1 cellular context compared by ENCODE assay signal in the genomic region with DNA sequence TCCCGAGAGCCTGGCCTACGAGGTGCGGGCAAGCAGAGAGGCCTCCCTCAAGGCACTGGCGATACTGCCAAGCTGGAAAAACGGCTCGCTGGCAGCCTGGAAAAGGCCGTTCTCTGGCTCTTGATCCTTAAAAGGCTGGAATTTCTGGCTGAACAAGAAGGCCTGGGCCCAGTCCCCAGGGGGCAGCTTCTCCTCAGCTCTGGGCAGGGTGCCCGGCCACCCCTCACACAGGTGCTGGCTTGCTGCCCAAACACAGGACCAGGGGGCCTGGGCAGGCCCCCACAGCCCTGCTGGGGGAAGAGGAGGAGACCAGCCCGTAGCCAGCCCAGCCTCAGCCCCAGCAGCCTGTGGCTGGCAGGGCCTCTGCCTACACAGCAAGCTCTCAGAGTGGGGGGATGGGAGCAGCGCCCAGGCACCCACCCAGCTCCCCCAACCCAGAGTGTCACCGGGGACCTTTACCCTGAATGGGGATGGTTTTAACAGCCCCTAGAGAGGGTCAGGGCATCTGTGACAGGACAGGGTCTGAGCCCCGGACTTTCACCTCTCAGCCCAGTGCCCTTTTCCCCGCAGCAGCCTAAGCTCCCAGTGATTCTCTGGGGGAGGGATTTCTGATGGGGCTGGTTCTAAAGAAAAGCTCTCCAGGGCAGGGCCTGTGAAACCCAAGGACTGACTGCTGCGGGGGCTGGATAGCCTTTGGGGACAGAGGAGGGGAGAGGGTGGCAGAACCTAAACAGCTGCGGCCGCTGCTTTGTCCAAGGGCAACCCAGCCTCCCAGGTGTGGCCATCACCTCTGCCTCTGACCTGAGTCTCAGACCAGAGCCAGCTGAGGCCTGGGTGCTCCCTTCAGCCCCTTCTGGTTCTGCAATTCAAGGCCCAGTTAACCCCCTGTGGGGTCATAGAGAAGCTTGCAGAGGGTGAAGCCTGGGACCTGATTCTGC.
TF ChIP-seq lines count a peak whose summit lies in the region.

No MANE protein-coding gene starts in this region.

TF ChIP-seq in HepG2, 621 proteins besides CTCF, POLR2A, EP300 and RAD21 (continued from another document and continues in another):
- TF ChIP-seq, protein P1, sequence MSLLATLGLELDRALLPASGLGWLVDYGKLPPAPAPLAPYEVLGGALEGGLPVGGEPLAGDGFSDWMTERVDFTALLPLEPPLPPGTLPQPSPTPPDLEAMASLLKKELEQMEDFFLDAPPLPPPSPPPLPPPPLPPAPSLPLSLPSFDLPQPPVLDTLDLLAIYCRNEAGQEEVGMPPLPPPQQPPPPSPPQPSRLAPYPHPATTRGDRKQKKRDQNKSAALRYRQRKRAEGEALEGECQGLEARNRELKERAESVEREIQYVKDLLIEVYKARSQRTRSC (CRISPR knock-in tag; IDR thresholded peaks at IDR 0.05; ENCODE audit: low read depth): no peak
- TF ChIP-seq ZNF773 (CRISPR knock-in tag; IDR thresholded peaks at IDR 0.05; ENCODE audit: borderline replicate concordance) (0 out of 2 replicates have a peak, but pooled peaks have one; percentile 44), HNRNPL (IDR thresholded peaks at IDR 0.05; ENCODE audit: low read depth, low read length) (peak; percentile 97), ASH2L (IDR thresholded peaks at IDR 0.05; ENCODE audit: insufficient read length, low read depth, low read length) (peak; percentile 58), PHF21A (CRISPR knock-in tag; IDR thresholded peaks at IDR 0.05) (peak; percentile 55; the same call in 1 of the 2 replicates), SATB2 (CRISPR knock-in tag; IDR thresholded peaks at IDR 0.05) (no peak), GABPB1 (CRISPR knock-in tag; IDR thresholded peaks at IDR 0.05) (peak; percentile 54; the same call in 1 of the 2 replicates), ZNF761 (CRISPR knock-in tag; conservative IDR thresholded peaks at IDR 0.05) (no peak), HCFC1 (IDR thresholded peaks at IDR 0.05; ENCODE audit: low read depth, low read length) (no peak), ZNF30 (CRISPR knock-in tag; IDR thresholded peaks at IDR 0.05) (0 out of 2 replicates have a peak, but pooled peaks have one; percentile 79), RXRA (CRISPR knock-in tag; IDR thresholded peaks at IDR 0.05) (peak; percentile 94), ZNF180 (CRISPR knock-in tag; IDR thresholded peaks at IDR 0.05; ENCODE audit: borderline replicate concordance, low read depth) (peak; percentile 77; the same call in 1 of the 2 replicates), TMF1 (CRISPR knock-in tag; IDR thresholded peaks at IDR 0.05; ENCODE audit: low read depth) (peak; percentile 10; the same call in 1 of the 2 replicates), ZBTB7A (CRISPR knock-in tag; IDR thresholded peaks at IDR 0.05) (peak; percentile 79), PRPF4 (IDR thresholded peaks at IDR 0.05; ENCODE audit: low read depth, low read length, poor library complexity, severe bottlenecking) (peak; percentile 58), TAF1 (CRISPR knock-in tag; IDR thresholded peaks at IDR 0.05) (peak; percentile 47; the same call in 1 of the 2 replicates), CENPT (CRISPR knock-in tag; IDR thresholded peaks at IDR 0.05; ENCODE audit: low read depth) (no peak), ATF7-NPFF (CRISPR knock-in tag; IDR thresholded peaks at IDR 0.05; ENCODE audit: low read depth) (peak; percentile 60; the same call in 1 of the 2 replicates), IRX3 (CRISPR knock-in tag; IDR thresholded peaks at IDR 0.05; ENCODE audit: borderline replicate concordance, low read depth) (peak; percentile 50; the same call in 1 of the 2 replicates), TOE1 (CRISPR knock-in tag; IDR thresholded peaks at IDR 0.05) (no peak), FOXO1 (CRISPR knock-in tag; IDR thresholded peaks at IDR 0.05) (0 out of 2 replicates have a peak, but pooled peaks have one; percentile 8), ZNF432 (CRISPR knock-in tag; IDR thresholded peaks at IDR 0.05; ENCODE audit: borderline replicate concordance) (no peak), NR2C2 (CRISPR knock-in tag; IDR thresholded peaks at IDR 0.05; ENCODE audit: borderline replicate concordance) (peak; percentile 61; the same call in 1 of the 2 replicates), ARNT (IDR thresholded peaks at IDR 0.05) (no peak), NRL (CRISPR knock-in tag; IDR thresholded peaks at IDR 0.05; ENCODE audit: borderline replicate concordance) (peak; percentile 37), ZSCAN31 (CRISPR knock-in tag; IDR thresholded peaks at IDR 0.05; ENCODE audit: low read depth) (peak; percentile 72; the same call in 1 of the 2 replicates), TP53 (CRISPR knock-in tag; conservative IDR thresholded peaks at IDR 0.05) (no peak; the same call in 1 of the 2 replicates), ZNF263 (CRISPR knock-in tag; IDR thresholded peaks at IDR 0.05) (peak; percentile 83), SALL2 (CRISPR knock-in tag; IDR thresholded peaks at IDR 0.05) (no peak), ZNF644 (CRISPR knock-in tag; IDR thresholded peaks at IDR 0.05; ENCODE audit: low read depth) (no peak), MEIS2 (CRISPR knock-in tag; IDR thresholded peaks at IDR 0.05) (peak; percentile 12; the same call in 1 of the 2 replicates), YEATS2 (CRISPR knock-in tag; IDR thresholded peaks at IDR 0.05; ENCODE audit: borderline replicate concordance) (peak; percentile 26; the same call in 1 of the 2 replicates), BHLHE40 (IDR thresholded peaks at IDR 0.05; ENCODE audit: low read length) (no peak), ZNF737 (CRISPR knock-in tag; IDR thresholded peaks at IDR 0.05; ENCODE audit: borderline replicate concordance) (peak; percentile 78; the same call in 1 of the 2 replicates), GATAD1 (CRISPR knock-in tag; IDR thresholded peaks at IDR 0.05) (no peak; the same call in 1 of the 2 replicates)
- TF ChIP-seq, protein P2, sequence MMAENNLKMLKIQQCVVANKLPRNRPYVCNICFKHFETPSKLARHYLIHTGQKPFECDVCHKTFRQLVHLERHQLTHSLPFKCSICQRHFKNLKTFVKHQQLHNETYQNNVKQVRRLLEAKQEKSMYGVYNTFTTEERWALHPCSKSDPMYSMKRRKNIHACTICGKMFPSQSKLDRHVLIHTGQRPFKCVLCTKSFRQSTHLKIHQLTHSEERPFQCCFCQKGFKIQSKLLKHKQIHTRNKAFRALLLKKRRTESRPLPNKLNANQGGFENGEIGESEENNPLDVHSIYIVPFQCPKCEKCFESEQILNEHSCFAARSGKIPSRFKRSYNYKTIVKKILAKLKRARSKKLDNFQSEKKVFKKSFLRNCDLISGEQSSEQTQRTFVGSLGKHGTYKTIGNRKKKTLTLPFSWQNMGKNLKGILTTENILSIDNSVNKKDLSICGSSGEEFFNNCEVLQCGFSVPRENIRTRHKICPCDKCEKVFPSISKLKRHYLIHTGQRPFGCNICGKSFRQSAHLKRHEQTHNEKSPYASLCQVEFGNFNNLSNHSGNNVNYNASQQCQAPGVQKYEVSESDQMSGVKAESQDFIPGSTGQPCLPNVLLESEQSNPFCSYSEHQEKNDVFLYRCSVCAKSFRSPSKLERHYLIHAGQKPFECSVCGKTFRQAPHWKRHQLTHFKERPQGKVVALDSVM (CRISPR knock-in tag; IDR thresholded peaks at IDR 0.05): peak; percentile 59
- TF ChIP-seq, protein P3, sequence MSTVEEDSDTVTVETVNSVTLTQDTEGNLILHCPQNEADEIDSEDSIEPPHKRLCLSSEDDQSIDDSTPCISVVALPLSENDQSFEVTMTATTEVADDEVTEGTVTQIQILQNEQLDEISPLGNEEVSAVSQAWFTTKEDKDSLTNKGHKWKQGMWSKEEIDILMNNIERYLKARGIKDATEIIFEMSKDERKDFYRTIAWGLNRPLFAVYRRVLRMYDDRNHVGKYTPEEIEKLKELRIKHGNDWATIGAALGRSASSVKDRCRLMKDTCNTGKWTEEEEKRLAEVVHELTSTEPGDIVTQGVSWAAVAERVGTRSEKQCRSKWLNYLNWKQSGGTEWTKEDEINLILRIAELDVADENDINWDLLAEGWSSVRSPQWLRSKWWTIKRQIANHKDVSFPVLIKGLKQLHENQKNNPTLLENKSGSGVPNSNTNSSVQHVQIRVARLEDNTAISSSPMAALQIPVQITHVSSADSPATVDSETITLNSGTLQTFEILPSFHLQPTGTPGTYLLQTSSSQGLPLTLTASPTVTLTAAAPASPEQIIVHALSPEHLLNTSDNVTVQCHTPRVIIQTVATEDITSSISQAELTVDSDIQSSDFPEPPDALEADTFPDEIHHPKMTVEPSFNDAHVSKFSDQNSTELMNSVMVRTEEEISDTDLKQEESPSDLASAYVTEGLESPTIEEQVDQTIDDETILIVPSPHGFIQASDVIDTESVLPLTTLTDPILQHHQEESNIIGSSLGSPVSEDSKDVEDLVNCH (CRISPR knock-in tag; IDR thresholded peaks at IDR 0.05): no peak
- TF ChIP-seq, protein P4, sequence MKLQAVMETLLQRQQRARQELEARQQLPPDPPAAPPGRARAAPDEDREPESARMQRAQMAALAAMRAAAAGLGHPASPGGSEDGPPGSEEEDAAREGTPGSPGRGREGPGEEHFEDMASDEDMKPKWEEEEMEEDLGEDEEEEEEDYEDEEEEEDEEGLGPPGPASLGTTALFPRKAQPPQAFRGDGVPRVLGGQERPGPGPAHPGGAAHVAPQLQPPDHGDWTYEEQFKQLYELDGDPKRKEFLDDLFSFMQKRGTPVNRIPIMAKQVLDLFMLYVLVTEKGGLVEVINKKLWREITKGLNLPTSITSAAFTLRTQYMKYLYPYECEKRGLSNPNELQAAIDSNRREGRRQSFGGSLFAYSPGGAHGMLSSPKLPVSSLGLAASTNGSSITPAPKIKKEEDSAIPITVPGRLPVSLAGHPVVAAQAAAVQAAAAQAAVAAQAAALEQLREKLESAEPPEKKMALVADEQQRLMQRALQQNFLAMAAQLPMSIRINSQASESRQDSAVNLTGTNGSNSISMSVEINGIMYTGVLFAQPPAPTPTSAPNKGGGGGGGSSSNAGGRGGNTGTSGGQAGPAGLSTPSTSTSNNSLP (IDR thresholded peaks at IDR 0.05; ENCODE audit: low read depth, low read length): no peak
- TF ChIP-seq, protein P5, sequence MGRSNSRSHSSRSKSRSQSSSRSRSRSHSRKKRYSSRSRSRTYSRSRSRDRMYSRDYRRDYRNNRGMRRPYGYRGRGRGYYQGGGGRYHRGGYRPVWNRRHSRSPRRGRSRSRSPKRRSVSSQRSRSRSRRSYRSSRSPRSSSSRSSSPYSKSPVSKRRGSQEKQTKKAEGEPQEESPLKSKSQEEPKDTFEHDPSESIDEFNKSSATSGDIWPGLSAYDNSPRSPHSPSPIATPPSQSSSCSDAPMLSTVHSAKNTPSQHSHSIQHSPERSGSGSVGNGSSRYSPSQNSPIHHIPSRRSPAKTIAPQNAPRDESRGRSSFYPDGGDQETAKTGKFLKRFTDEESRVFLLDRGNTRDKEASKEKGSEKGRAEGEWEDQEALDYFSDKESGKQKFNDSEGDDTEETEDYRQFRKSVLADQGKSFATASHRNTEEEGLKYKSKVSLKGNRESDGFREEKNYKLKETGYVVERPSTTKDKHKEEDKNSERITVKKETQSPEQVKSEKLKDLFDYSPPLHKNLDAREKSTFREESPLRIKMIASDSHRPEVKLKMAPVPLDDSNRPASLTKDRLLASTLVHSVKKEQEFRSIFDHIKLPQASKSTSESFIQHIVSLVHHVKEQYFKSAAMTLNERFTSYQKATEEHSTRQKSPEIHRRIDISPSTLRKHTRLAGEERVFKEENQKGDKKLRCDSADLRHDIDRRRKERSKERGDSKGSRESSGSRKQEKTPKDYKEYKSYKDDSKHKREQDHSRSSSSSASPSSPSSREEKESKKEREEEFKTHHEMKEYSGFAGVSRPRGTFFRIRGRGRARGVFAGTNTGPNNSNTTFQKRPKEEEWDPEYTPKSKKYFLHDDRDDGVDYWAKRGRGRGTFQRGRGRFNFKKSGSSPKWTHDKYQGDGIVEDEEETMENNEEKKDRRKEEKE (IDR thresholded peaks at IDR 0.05): no peak
- TF ChIP-seq, protein P6, sequence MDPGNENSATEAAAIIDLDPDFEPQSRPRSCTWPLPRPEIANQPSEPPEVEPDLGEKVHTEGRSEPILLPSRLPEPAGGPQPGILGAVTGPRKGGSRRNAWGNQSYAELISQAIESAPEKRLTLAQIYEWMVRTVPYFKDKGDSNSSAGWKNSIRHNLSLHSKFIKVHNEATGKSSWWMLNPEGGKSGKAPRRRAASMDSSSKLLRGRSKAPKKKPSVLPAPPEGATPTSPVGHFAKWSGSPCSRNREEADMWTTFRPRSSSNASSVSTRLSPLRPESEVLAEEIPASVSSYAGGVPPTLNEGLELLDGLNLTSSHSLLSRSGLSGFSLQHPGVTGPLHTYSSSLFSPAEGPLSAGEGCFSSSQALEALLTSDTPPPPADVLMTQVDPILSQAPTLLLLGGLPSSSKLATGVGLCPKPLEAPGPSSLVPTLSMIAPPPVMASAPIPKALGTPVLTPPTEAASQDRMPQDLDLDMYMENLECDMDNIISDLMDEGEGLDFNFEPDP (CRISPR knock-in tag; conservative IDR thresholded peaks at IDR 0.05): peak; percentile 88; the same call in 1 of the 2 replicates
- TF ChIP-seq, protein P7, sequence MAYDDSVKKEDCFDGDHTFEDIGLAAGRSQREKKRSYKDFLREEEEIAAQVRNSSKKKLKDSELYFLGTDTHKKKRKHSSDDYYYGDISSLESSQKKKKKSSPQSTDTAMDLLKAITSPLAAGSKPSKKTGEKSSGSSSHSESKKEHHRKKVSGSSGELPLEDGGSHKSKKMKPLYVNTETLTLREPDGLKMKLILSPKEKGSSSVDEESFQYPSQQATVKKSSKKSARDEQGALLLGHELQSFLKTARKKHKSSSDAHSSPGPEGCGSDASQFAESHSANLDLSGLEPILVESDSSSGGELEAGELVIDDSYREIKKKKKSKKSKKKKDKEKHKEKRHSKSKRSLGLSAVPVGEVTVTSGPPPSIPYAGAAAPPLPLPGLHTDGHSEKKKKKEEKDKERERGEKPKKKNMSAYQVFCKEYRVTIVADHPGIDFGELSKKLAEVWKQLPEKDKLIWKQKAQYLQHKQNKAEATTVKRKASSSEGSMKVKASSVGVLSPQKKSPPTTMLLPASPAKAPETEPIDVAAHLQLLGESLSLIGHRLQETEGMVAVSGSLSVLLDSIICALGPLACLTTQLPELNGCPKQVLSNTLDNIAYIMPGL (CRISPR knock-in tag; IDR thresholded peaks at IDR 0.05; ENCODE audit: borderline replicate concordance in 1 of 2, low read depth in 1 of 2): peak; percentile 31 to 33; a peak in 2 of 4 replicates
- TF ChIP-seq, protein P8, sequence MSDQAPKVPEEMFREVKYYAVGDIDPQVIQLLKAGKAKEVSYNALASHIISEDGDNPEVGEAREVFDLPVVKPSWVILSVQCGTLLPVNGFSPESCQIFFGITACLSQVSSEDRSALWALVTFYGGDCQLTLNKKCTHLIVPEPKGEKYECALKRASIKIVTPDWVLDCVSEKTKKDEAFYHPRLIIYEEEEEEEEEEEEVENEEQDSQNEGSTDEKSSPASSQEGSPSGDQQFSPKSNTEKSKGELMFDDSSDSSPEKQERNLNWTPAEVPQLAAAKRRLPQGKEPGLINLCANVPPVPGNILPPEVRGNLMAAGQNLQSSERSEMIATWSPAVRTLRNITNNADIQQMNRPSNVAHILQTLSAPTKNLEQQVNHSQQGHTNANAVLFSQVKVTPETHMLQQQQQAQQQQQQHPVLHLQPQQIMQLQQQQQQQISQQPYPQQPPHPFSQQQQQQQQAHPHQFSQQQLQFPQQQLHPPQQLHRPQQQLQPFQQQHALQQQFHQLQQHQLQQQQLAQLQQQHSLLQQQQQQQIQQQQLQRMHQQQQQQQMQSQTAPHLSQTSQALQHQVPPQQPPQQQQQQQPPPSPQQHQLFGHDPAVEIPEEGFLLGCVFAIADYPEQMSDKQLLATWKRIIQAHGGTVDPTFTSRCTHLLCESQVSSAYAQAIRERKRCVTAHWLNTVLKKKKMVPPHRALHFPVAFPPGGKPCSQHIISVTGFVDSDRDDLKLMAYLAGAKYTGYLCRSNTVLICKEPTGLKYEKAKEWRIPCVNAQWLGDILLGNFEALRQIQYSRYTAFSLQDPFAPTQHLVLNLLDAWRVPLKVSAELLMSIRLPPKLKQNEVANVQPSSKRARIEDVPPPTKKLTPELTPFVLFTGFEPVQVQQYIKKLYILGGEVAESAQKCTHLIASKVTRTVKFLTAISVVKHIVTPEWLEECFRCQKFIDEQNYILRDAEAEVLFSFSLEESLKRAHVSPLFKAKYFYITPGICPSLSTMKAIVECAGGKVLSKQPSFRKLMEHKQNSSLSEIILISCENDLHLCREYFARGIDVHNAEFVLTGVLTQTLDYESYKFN (CRISPR knock-in tag; conservative IDR thresholded peaks at IDR 0.05): peak; percentile 59
